In the genomic region with DNA sequence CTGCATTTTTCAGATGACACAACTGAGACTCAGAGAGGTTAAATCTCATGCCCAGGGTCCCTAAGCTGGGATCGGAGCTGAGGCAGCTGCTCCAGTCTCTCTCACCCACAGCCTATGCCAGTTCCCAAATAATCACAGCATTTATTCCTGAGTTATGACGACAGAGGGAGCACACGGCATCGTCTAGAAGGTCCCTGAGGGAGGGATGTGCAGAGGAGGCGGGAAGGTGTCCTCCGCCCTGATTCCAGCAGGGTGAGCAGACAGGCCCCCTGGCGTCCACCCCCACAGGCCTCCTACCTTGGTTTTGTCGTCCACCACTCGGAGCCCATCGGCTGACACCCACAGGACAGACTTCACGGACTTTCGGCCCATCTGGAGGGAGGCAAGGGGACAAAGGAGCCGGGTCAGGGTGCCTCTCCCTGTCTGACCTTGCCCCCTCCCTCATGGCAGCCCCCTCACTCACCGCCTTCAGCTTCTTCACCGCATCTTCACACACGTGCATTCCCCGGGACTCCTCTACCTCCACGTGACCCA, we compare ENCODE assay signal across 13 cellular contexts.
"Had no signal": no experiment of that assay in that cellular context is flagged by ENCODE, and none has a peak within 500 bp of the region (broad histone marks: within the 10 kb centered on the region; RNA-seq: fewer than 3 reads in every experiment).

No MANE protein-coding gene starts in this region.

- H3K36me3 ChIP-seq: pancreas had no signal

- H3K4me1 ChIP-seq: pancreas had no signal

- H3K27me3 ChIP-seq: gastroesophageal sphincter, pancreas, suprapubic skin, tibial artery had no signal

- H3K27ac ChIP-seq: gastroesophageal sphincter, pancreas, suprapubic skin, tibial artery had no signal

- H3K9me3 ChIP-seq: gastroesophageal sphincter, pancreas, suprapubic skin, tibial artery had no signal

- H3K4me2 ChIP-seq: smooth muscle cell had no signal

- DNase-seq: cerebellar nuclear complex; glutamatergic neuron; islet precursor cell; mammary epithelial cell; natural killer cell; right cardiac atrium; stimulated activated CD4-positive, alpha-beta T cell treated with anti-CD3 and anti-CD28 coated beads, Interleukin-2, amount 100 ng/mL, for 48 hours; stimulated activated naive CD4-positive, alpha-beta T cell treated with Interleukin-2 at 50 U/mL for 16 hours; tibial artery had no signal

- H3K4me3 ChIP-seq: gastroesophageal sphincter, pancreas, smooth muscle cell, suprapubic skin, tibial artery had no signal
